Comparison of ENCODE assay signal across 8 cellular contexts in genomic region chr18:55779461-55779710, GRCh38.
DNase-seq lines count a peak whose midpoint lies in the region; ATAC-seq and TF ChIP-seq lines count a peak whose summit lies in the region.

No MANE protein-coding gene starts in this region.

- in situ Hi-C loops in ACHN (cut with HindIII; ENCODE audit: low pct_ligation_motif_present, low pct_unique_long_range_greater_than_20kb, low sequenced_read_pairs) = no loop called here

- no peak for ATAC-seq in GM18517 (IDR thresholded peaks at IDR 0.05; ENCODE audit: unreplicated experiment)

- H3K36me3 ChIP-seq in ACC112 (ENCODE audit: insufficient read depth, low read length) (no peaks in the 10 kb centered on the region), mucosa of stomach (ENCODE audit: control insufficient read depth, insufficient read depth, low read length) (no peaks in the 10 kb centered on the region)

- intact Hi-C loops in dorsolateral prefrontal cortex (cut with DNase I) = loop anchor here in 1 of 2 donors (5.0 kb wide), 1 partner anchor 78 kb away; no protein-coding TSS in a partner anchor

- no peaks in the 10 kb centered on the region for H3K79me2 ChIP-seq in ACC112 (ENCODE audit: control insufficient read depth, insufficient read depth, low read length, unreplicated experiment)

- no peaks in the 10 kb centered on the region for H3K27me3 ChIP-seq in ACC112 (ENCODE audit: insufficient read depth, low read length)
- H3K27me3 ChIP-seq in HL-60 (ENCODE audit: insufficient read depth, poor library complexity, severe bottlenecking) = peaks cover 33% of the 10 kb centered on the region
- no peaks in the 10 kb centered on the region for H3K27me3 ChIP-seq in dorsolateral prefrontal cortex
- peaks cover 35% of the 10 kb centered on the region for H3K27me3 ChIP-seq in mucosa of stomach (ENCODE audit: control insufficient read depth, insufficient read depth, low read length)

- peak overlapping the region; percentile 95 for H2AFZ ChIP-seq in ACC112 (ENCODE audit: low read length, unreplicated experiment)

- H3K4me1 ChIP-seq in ACC112 (ENCODE audit: control insufficient read depth, insufficient read depth, low read length, unreplicated experiment) (peaks cover 11% of the 10 kb centered on the region), mucosa of stomach (ENCODE audit: control insufficient read depth, insufficient read depth, low read length) (no peaks in the 10 kb centered on the region)

- DNase-seq in HL-60 (ENCODE audit: low read depth in 1 of 2, low spot score in 1 of 2) = no peak
- DNase-seq in dorsolateral prefrontal cortex = peak in 3 of 10 donors; percentile 39 to 55 (median 49)
- no peak for DNase-seq in HUDEP-2 (lab: John Stamatoyannopoulos, UW; ENCODE audit: unreplicated experiment in 76 of 76)
- DNase-seq in ACHN = no peak
- no peak for DNase-seq in NCI-H2171 treated with DMSO at 0.1 percent for 48 hours (lab: John Stamatoyannopoulos, UW)

- H3K4me3 ChIP-seq in ACC112 (ENCODE audit: low read depth, low read length) = peak overlapping the region; percentile 83
- H3K4me3 ChIP-seq in HL-60 (replicated peaks; ENCODE audit: insufficient read depth, low read length) = 0 out of 2 replicates have a peak overlapping the region, but pooled peaks have one; percentile 7
- peak overlapping the region; percentile 53 to 85 (median 74) for H3K4me3 ChIP-seq in dorsolateral prefrontal cortex
- no peak overlapping the region for H3K4me3 ChIP-seq in mucosa of stomach (ENCODE audit: low read length)

- no peaks in the 10 kb centered on the region for H3K9me3 ChIP-seq in mucosa of stomach (ENCODE audit: control insufficient read depth, low read length)

- peak overlapping the region; percentile 13; the same call in 1 of the 2 replicates for H3K27ac ChIP-seq in ACC112 (ENCODE audit: low read depth, low read length)
- no peak overlapping the region for H3K27ac ChIP-seq in HL-60 (replicated peaks)
- peak overlapping the region; percentile 29 to 96 (median 92) for H3K27ac ChIP-seq in dorsolateral prefrontal cortex

- TF ChIP-seq CTCF in HL-60 (IDR thresholded peaks at IDR 0.05; ENCODE audit: insufficient read depth, low read length) (no peak), dorsolateral prefrontal cortex (IDR thresholded peaks at IDR 0.05 in 54 of 56, conservative IDR thresholded peaks at IDR 0.05 in 2 of 56; ENCODE audit: low read depth in 1 of 56, partially characterized antibody in 56 of 56) (peak in 1 of 56 donors; percentile 1)

- H3K9ac ChIP-seq in mucosa of stomach (ENCODE audit: low read length) = peak overlapping the region; percentile 31
